11 cellular contexts compared by ENCODE assay signal in the genomic region with DNA sequence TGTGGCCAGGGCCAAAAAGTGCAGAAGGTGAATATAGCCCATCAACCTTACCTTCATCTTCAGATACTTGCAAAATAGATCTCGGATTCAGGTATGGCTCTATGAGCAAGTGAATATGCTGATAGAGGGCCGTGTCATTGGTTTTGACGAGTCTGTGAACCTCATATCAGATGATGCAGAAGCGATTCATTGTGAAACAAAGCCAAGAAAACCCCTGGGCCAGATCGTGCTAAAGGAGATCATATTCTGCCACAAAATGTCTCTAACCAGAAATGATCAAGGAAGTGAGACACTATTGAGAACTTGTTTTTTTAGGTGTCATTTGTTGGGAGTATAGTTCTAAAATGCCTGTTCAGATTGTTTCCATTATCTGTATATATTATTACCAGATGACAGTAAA. TPM values are rescaled to one million over a fixed set of nuclear protein-coding genes. Genes with fewer than 3 reads are reported as not detected.
DNase-seq lines count a peak whose midpoint lies in the region; ATAC-seq, FAIRE-seq and TF ChIP-seq lines count a peak whose summit lies in the region.
"Had no signal": no experiment of that assay in that cellular context is flagged by ENCODE, and none has a peak within 500 bp of the region (broad histone marks: within the 10 kb centered on the region; RNA-seq: fewer than 3 reads in every experiment).

No MANE protein-coding gene starts in this region.

- FAIRE-seq in GM12891 (lab: Jason Lieb, UNC), result peak; percentile 98

- peak; percentile 94 for ATAC-seq in GM19035 (IDR thresholded peaks at IDR 0.05; ENCODE audit: unreplicated experiment)
- ATAC-seq in HG02840 (IDR thresholded peaks at IDR 0.05; ENCODE audit: low FRiP score, unreplicated experiment), result peak; percentile 91
- ATAC-seq: GM23338 had no signal

- no peak for DNase-seq in GM12891 (ENCODE audit: insufficient read length, low spot score)
- peak; percentile 18 for DNase-seq in OCI-M1 (lab: John Stamatoyannopoulos, UW)
- DNase-seq in dedifferentiated amniotic fluid mesenchymal stem cell (ENCODE audit: extremely low spot score), result no peak
- no peak for DNase-seq in RPMI8226
- DNase-seq in NCI-H446 (lab: John Stamatoyannopoulos, UW), result no peak
- no peak for DNase-seq in NOMO-1 (lab: John Stamatoyannopoulos, UW; ENCODE audit: unreplicated experiment in 2 of 2)
- DNase-seq: colonic mucosa, head of caudate nucleus had no signal

- TF ChIP-seq POLR2A in GM12891 (IDR thresholded peaks at IDR 0.05; ENCODE audit: low read depth, low read length), result no peak

TF ChIP-seq in GM12891, 5 proteins besides CTCF, POLR2A, EP300 and RAD21:
- peak; percentile 72 for TF ChIP-seq SPI1 (IDR thresholded peaks at IDR 0.05; ENCODE audit: low read depth, low read length)
- TF ChIP-seq TAF1 (IDR thresholded peaks at IDR 0.05; ENCODE audit: low read depth, low read length), result no peak
- no peak for TF ChIP-seq PAX5 (IDR thresholded peaks at IDR 0.05; ENCODE audit: insufficient read depth, low read length, severe bottlenecking)
- no peak for TF ChIP-seq POLR2AphosphoS5 (IDR thresholded peaks at IDR 0.05; ENCODE audit: low read depth, low read length)

RNA-seq across cellular contexts. Expression of a gene that starts 48.3 kb away (rescaled TPM):
- 15.1 TPM for polyA plus RNA-seq in GM12891 (2012; ENCODE audit: low read depth, missing spikeins)
